8 cellular contexts compared by ENCODE assay signal in genomic region chr9:34380511-34381315, GRCh38. TPM values are rescaled to one million over a fixed set of nuclear protein-coding genes. Genes with fewer than 3 reads are reported as not detected.
A peak's percentile ranks its signal among the peaks of the same experiment; 100 is the strongest.
DNase-seq lines count a peak whose midpoint lies in the region; ATAC-seq and TF ChIP-seq lines count a peak whose summit lies in the region.

No MANE protein-coding gene starts in this region.

- H3K4me1 Mint-ChIP-seq in CD8-positive, alpha-beta T cell (ENCODE audit: low read depth), result peaks cover 42% of the 10 kb centered on the region
- peaks cover 13% of the 10 kb centered on the region for H3K4me1 Mint-ChIP-seq in GM23338
- peaks cover 31% of the 10 kb centered on the region for H3K4me1 Mint-ChIP-seq in activated CD4-positive, alpha-beta T cell treated with anti-CD3 and anti-CD28 coated beads for 36 hours

- no peaks in the 10 kb centered on the region for H3K36me3 Mint-ChIP-seq in CD8-positive, alpha-beta T cell
- H3K36me3 Mint-ChIP-seq in GM23338 (ENCODE audit: low read depth), result no peaks in the 10 kb centered on the region
- H3K36me3 Mint-ChIP-seq in activated CD4-positive, alpha-beta T cell treated with anti-CD3 and anti-CD28 coated beads for 36 hours (ENCODE audit: low read depth), result no peaks in the 10 kb centered on the region

- CTCF ChIA-PET in CD8-positive, alpha-beta T cell (lab: Charles Lee), result interaction anchor here (0.6 to 5.7 kb wide), 6 partner anchors 17 to 388 kb away, joined by 4 to 77 read pairs (median 8); no protein-coding TSS in a partner anchor
- CTCF ChIA-PET in activated CD4-positive, alpha-beta T cell treated with anti-CD3 and anti-CD28 coated beads for 36 hours (lab: Charles Lee), result interaction anchor here (0.6 to 9.2 kb wide), 6 partner anchors 24 to 332 kb away, joined by 3 to 76 read pairs (median 3); partner anchors contain the start of gene UBAP2

- no peaks in the 10 kb centered on the region for H3K27me3 Mint-ChIP-seq in CD8-positive, alpha-beta T cell (ENCODE audit: low read depth)
- H3K27me3 Mint-ChIP-seq in GM23338 (ENCODE audit: insufficient read depth, low read depth, poor library complexity), result peaks cover 41% of the 10 kb centered on the region
- H3K27me3 Mint-ChIP-seq in activated CD4-positive, alpha-beta T cell treated with anti-CD3 and anti-CD28 coated beads for 36 hours, result no peaks in the 10 kb centered on the region

- H3K27me3 ChIP-seq in CD8-positive, alpha-beta T cell (ENCODE audit: insufficient read depth, low read length), result no peaks in the 10 kb centered on the region
- H3K27me3 ChIP-seq in GM23338 (ENCODE audit: insufficient read depth) (peaks cover 46% of the 10 kb centered on the region), kidney epithelial cell (ENCODE audit: control insufficient read depth, insufficient read depth, low read length) (peaks cover 12% of the 10 kb centered on the region)

- no peaks in the 10 kb centered on the region; the same call in 1 of the 2 replicates for H3F3A ChIP-seq in GM23338 (replicated peaks; ENCODE audit: low read depth)

- peak overlapping the region; percentile 42 for H3K27ac ChIP-seq in CD8-positive, alpha-beta T cell (ENCODE audit: low read depth, low read length)
- no peak overlapping the region for H3K27ac ChIP-seq in GM23338 (ENCODE audit: low read depth)

- H3K36me3 ChIP-seq in CD8-positive, alpha-beta T cell (ENCODE audit: insufficient read depth, low read length), result no peaks in the 10 kb centered on the region
- H3K36me3 ChIP-seq in GM23338 (ENCODE audit: insufficient read depth) (no peaks in the 10 kb centered on the region), kidney epithelial cell (ENCODE audit: control insufficient read depth, insufficient read depth, low read length) (no peaks in the 10 kb centered on the region)

- peak overlapping the region; percentile 97 for H3K4me2 ChIP-seq in GM23338

- peak overlapping the region; percentile 100 for H2AFZ ChIP-seq in GM23338

- POLR2A ChIA-PET in CD8-positive, alpha-beta T cell (lab: Charles Lee), result interaction anchor here (0.6 to 1.5 kb wide), 5 partner anchors 23 to 325 kb away, joined by 3 to 5 read pairs (median 3); partner anchors contain the start of genes DNAI1 and FAM219A
- POLR2A ChIA-PET in activated CD4-positive, alpha-beta T cell treated with anti-CD3 and anti-CD28 coated beads for 36 hours (lab: Charles Lee), result no interaction called here

- no peaks in the 10 kb centered on the region for H3K9me3 ChIP-seq in CD8-positive, alpha-beta T cell (ENCODE audit: low read length)

- peak; percentile 45 for ATAC-seq in CD8-positive, alpha-beta T cell
- peak; percentile 61 for ATAC-seq in GM23338
- peak; percentile 54 for ATAC-seq in activated CD4-positive, alpha-beta T cell treated with anti-CD3 and anti-CD28 coated beads for 36 hours

- DNase-seq in CD8-positive, alpha-beta T cell, result peak; percentile 55 to 86 (median 76)
- DNase-seq in GM23338 (ENCODE audit: low spot score) (peak; percentile 83), NCI-H2227 (lab: John Stamatoyannopoulos, UW; ENCODE audit: unreplicated experiment) (peak; percentile 73), cerebellum (ENCODE audit: low spot score) (peak; percentile 92), kidney epithelial cell (ENCODE audit: low read depth) (no peak), SW 1271 (lab: John Stamatoyannopoulos, UW) (no peak)
- DNase-seq in activated CD4-positive, alpha-beta T cell treated with anti-CD3 and anti-CD28 coated beads for 36 hours, result peak; percentile 92
- DNase-seq in stimulated activated CD4-positive, alpha-beta T cell treated with anti-CD3 and anti-CD28 coated beads, Interleukin-12 subunit alpha, Interleukin-12 subunit beta, amount 100 ng/mL, for 48 hours (ENCODE audit: low read depth in 2 of 3, low spot score in 1 of 3), result peak; percentile 59 to 70 (median 67)

- no peak for TF ChIP-seq CTCF in CD8-positive, alpha-beta T cell (IDR thresholded peaks at IDR 0.05)
- TF ChIP-seq CTCF in GM23338 (conservative IDR thresholded peaks at IDR 0.05; ENCODE audit: low read depth in 2 of 2), result no peak
- TF ChIP-seq CTCF in kidney epithelial cell (IDR thresholded peaks at IDR 0.05; ENCODE audit: insufficient read depth, low read length, poor library complexity, severe bottlenecking), result no peak

- H3K4me1 ChIP-seq in CD8-positive, alpha-beta T cell (ENCODE audit: insufficient read depth, low read length), result peaks cover 31% of the 10 kb centered on the region
- H3K4me1 ChIP-seq in GM23338 (ENCODE audit: insufficient read depth), result peaks cover 14% of the 10 kb centered on the region

- H4K20me1 ChIP-seq in GM23338 (replicated peaks; ENCODE audit: insufficient read depth), result no peaks in the 10 kb centered on the region

- H3K9me3 Mint-ChIP-seq in CD8-positive, alpha-beta T cell, result no peaks in the 10 kb centered on the region
- no peaks in the 10 kb centered on the region; the same call in 2 of the 3 replicates for H3K9me3 Mint-ChIP-seq in GM23338
- no peaks in the 10 kb centered on the region for H3K9me3 Mint-ChIP-seq in activated CD4-positive, alpha-beta T cell treated with anti-CD3 and anti-CD28 coated beads for 36 hours (ENCODE audit: low read depth)

- H3K27ac Mint-ChIP-seq in CD8-positive, alpha-beta T cell, result peak overlapping the region; percentile 80
- H3K27ac Mint-ChIP-seq in GM23338, result no peak overlapping the region
- H3K27ac Mint-ChIP-seq in activated CD4-positive, alpha-beta T cell treated with anti-CD3 and anti-CD28 coated beads for 36 hours, result peak overlapping the region; percentile 61

- H3K79me2 ChIP-seq in GM23338 (replicated peaks; ENCODE audit: insufficient read depth), result no peaks in the 10 kb centered on the region

- H3K4me3 Mint-ChIP-seq in CD8-positive, alpha-beta T cell, result peak overlapping the region; percentile 87
- peak overlapping the region; percentile 89 for H3K4me3 Mint-ChIP-seq in GM23338
- H3K4me3 Mint-ChIP-seq in activated CD4-positive, alpha-beta T cell treated with anti-CD3 and anti-CD28 coated beads for 36 hours, result peak overlapping the region; percentile 67

- intact Hi-C loops in CD8-positive, alpha-beta T cell (cut with DNase I, micrococcal nuclease), result loop anchor here (1.0 to 5.0 kb wide), 4 partner anchors 78 to 254 kb away; partner anchors contain the start of genes DCAF12 (in 1 of the 2), DNAI1 (in 1 of the 2), ENHO (in 1 of the 2) and FAM219A (in 1 of the 2)
- intact Hi-C loops in activated CD4-positive, alpha-beta T cell treated with anti-CD3 and anti-CD28 coated beads for 36 hours (cut with DNase I, micrococcal nuclease), result loop anchor here (1.0 to 2.0 kb wide), 5 partner anchors 78 to 564 kb away; partner anchors contain the start of genes DNAI1 (in 1 of the 2) and FAM219A (in 1 of the 2)

- no peaks in the 10 kb centered on the region for H3K9me2 ChIP-seq in GM23338 (ENCODE audit: insufficient read depth)

- peak overlapping the region; percentile 46 for H3K4me3 ChIP-seq in CD8-positive, alpha-beta T cell (ENCODE audit: low read depth, low read length)
- peak overlapping the region; percentile 67 for H3K4me3 ChIP-seq in GM23338
- H3K4me3 ChIP-seq in kidney epithelial cell (ENCODE audit: low read depth, low read length), result peak overlapping the region; percentile 38

TF ChIP-seq in GM23338, 12 proteins besides CTCF, POLR2A, EP300 and RAD21 (continues in another document):
- TF ChIP-seq POLR2AphosphoS5 (IDR thresholded peaks at IDR 0.05; ENCODE audit: low read depth) (peak; percentile 51; the same call in 1 of the 2 replicates), JUNB (IDR thresholded peaks at IDR 0.05; ENCODE audit: unreplicated experiment) (no peak), ZNF114 (CRISPR knock-in tag; IDR thresholded peaks at IDR 0.05) (no peak)

RNA-seq across cellular contexts. Expression of gene MYORG, which starts 4.0 kb away (rescaled TPM):
- total RNA-seq in CD8-positive, alpha-beta T cell, result under 1 TPM; 0.39 to 0.60 TPM
- 4.9 and 7.3 TPM in 2 replicates for total RNA-seq in GM23338 (2014; rRNA removed; shearing (Covaris generic))
- polyA plus RNA-seq in GM23338 (2016; fragmentation: Nextera tagmentation; extraction: Ambion mirVana), result 1.3 and 1.5 TPM in 2 replicates
- 1 to 10 TPM; 2.2 to 2.3 TPM for total RNA-seq in activated CD4-positive, alpha-beta T cell treated with anti-CD3 and anti-CD28 coated beads for 36 hours
- 6.3 TPM for total RNA-seq in cerebellum
- total RNA-seq in kidney epithelial cell, result 3.8 and 4.9 TPM in 2 replicates

RNA-seq across cellular contexts. Expression of gene NUDT2, which starts 51.3 kb away (rescaled TPM):
- total RNA-seq in CD8-positive, alpha-beta T cell, result 10 to 100 TPM in 1 of 2 experiments, 1 to 10 TPM in 1; 9.7 to 10.2 TPM
- total RNA-seq in GM23338 (2014; rRNA removed; shearing (Covaris generic)), result 9.5 and 12.1 TPM in 2 replicates
- 16.4 and 16.9 TPM in 2 replicates for polyA plus RNA-seq in GM23338 (2016; fragmentation: Nextera tagmentation; extraction: Ambion mirVana)
- 10 to 100 TPM; 14.9 to 22.9 TPM for total RNA-seq in activated CD4-positive, alpha-beta T cell treated with anti-CD3 and anti-CD28 coated beads for 36 hours
- total RNA-seq in cerebellum (10.1 TPM), kidney epithelial cell (18.1 and 30.0 TPM in 2 replicates)

RNA-seq across cellular contexts. Expression of gene KIF24, which starts 51.6 kb away (rescaled TPM):
- under 1 TPM; 0.08 to 0.14 TPM for total RNA-seq in CD8-positive, alpha-beta T cell
- total RNA-seq in GM23338 (2014; rRNA removed; shearing (Covaris generic)), result 4.4 and 4.7 TPM in 2 replicates
- 1.0 and 1.3 TPM in 2 replicates for polyA plus RNA-seq in GM23338 (2016; fragmentation: Nextera tagmentation; extraction: Ambion mirVana)
- total RNA-seq in activated CD4-positive, alpha-beta T cell treated with anti-CD3 and anti-CD28 coated beads for 36 hours, result 1 to 10 TPM; 5.9 to 7.7 TPM
- total RNA-seq in cerebellum (5.9 TPM), kidney epithelial cell (1.0 and 1.2 TPM in 2 replicates)

Comparison
In these comparisons a context has a peak if more than half of its experiments do, and no peak if none do; other contexts are left out.
1. DNase-seq: peak in CD8-positive, alpha-beta T cell (7 of 7), GM23338 (single experiment), NCI-H2227 (single experiment), activated CD4-positive, alpha-beta T cell treated with anti-CD3 and anti-CD28 coated beads for 36 hours (single experiment), cerebellum (single experiment) and stimulated activated CD4-positive, alpha-beta T cell treated with anti-CD3 and anti-CD28 coated beads, Interleukin-12 subunit alpha, Interleukin-12 subunit beta, amount 100 ng/mL, for 48 hours (3 of 3); none in kidney epithelial cell (single experiment) and SW 1271 (0 of 2).
2. Peak in every context shown above with its lines, with median percentiles within 50 percentile points of each other: ATAC-seq, H3K4me3 ChIP-seq and H3K4me3 Mint-ChIP-seq.